In the genomic region with DNA sequence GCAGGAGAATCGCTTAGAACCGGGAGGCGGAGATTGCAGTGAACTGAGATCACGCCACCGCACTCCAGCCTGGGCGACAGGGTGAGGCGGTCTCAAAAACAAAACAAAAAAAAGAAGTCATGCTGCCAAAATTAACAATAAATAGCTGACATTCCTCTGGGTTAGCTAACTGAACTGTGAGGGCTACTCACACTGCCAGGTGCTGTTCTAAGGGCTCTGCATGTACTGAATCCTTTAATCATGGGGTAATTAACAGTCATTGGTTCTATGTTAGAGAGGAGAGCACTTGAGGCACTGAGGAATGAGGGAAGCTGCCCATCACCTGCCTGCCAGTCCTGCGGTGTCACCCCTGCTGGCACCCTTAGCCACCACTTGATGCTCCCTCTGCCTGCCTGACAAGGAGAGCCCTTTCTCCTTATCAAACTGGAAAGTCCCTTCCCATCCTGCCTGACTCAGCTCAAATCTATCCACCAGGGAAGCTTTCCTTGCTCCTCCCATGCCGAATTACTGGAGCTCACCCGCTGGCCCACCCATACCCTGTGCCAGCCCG, we compare ENCODE assay signal across 12 cellular contexts.
DNase-seq lines count a peak whose midpoint lies in the region; ATAC-seq and TF ChIP-seq lines count a peak whose summit lies in the region.
"Had no signal": no experiment of that assay in that cellular context is flagged by ENCODE, and none has a peak within 500 bp of the region (broad histone marks: within the 10 kb centered on the region; RNA-seq: fewer than 3 reads in every experiment).

No MANE protein-coding gene starts in this region.

- ATAC-seq in GM18868 (IDR thresholded peaks at IDR 0.05; ENCODE audit: unreplicated experiment) = no peak
- ATAC-seq: activated CD8-positive, alpha-beta T cell treated with anti-CD3 and anti-CD28 coated beads, Interleukin-2, amount 10 ng/mL, durations not matched to agents 7 days and 5 days; CD8-positive, alpha-beta T cell had no signal

- in situ Hi-C loops in GM13976 (cut with MboI; ENCODE audit: low sequenced_read_pairs, unreplicated experiment) = loop anchor here (25.0 kb wide), 1 partner anchor 568 kb away; no protein-coding TSS in a partner anchor

- H3K9me3 Mint-ChIP-seq in chondrocyte (ENCODE audit: low read depth) = no peaks in the 10 kb centered on the region
- H3K9me3 Mint-ChIP-seq in mesothelial cell of epicardium = no peaks in the 10 kb centered on the region
- H3K9me3 Mint-ChIP-seq: CD8-positive, alpha-beta T cell had no signal

- no peak overlapping the region for H3K4me3 Mint-ChIP-seq in chondrocyte (ENCODE audit: unreplicated experiment)
- no peak overlapping the region for H3K4me3 Mint-ChIP-seq in mesothelial cell of epicardium
- H3K4me3 Mint-ChIP-seq: activated CD8-positive, alpha-beta T cell treated with anti-CD3 and anti-CD28 coated beads, Interleukin-2, amount 10 ng/mL, durations not matched to agents 7 days and 5 days; CD8-positive, alpha-beta T cell had no signal

- H3K27ac Mint-ChIP-seq in chondrocyte (ENCODE audit: unreplicated experiment) (peak overlapping the region; percentile 87), mesothelial cell of epicardium (peak overlapping the region; percentile 82)
- H3K27ac Mint-ChIP-seq: activated CD8-positive, alpha-beta T cell treated with anti-CD3 and anti-CD28 coated beads, Interleukin-2, amount 10 ng/mL, durations not matched to agents 7 days and 5 days; CD8-positive, alpha-beta T cell had no signal

- H3K27me3 Mint-ChIP-seq in chondrocyte (ENCODE audit: low read depth) = no peaks in the 10 kb centered on the region
- no peaks in the 10 kb centered on the region for H3K27me3 Mint-ChIP-seq in mesothelial cell of epicardium (ENCODE audit: low read depth)

- TF ChIP-seq CTCF in chondrocyte (IDR thresholded peaks at IDR 0.05) (no peak), mesothelial cell of epicardium (IDR thresholded peaks at IDR 0.05; ENCODE audit: unreplicated experiment) (no peak), GM13976 (IDR thresholded peaks at IDR 0.05; ENCODE audit: borderline replicate concordance, control extremely low read depth, extremely low read depth, insufficient read depth, missing control alignments) (no peak)

- peaks cover 7% of the 10 kb centered on the region for H3K36me3 Mint-ChIP-seq in chondrocyte (ENCODE audit: low read depth)
- peaks cover 19% of the 10 kb centered on the region for H3K36me3 Mint-ChIP-seq in mesothelial cell of epicardium

- peaks cover 40% of the 10 kb centered on the region for H3K4me1 Mint-ChIP-seq in chondrocyte (ENCODE audit: low read depth)
- peaks cover 31% of the 10 kb centered on the region for H3K4me1 Mint-ChIP-seq in mesothelial cell of epicardium

- DNase-seq in Daoy (ENCODE audit: low read depth) = peak; percentile 87
- DNase-seq in NCI-H2196 (lab: John Stamatoyannopoulos, UW; ENCODE audit: unreplicated experiment) = peak; percentile 29
- DNase-seq in chondrocyte (ENCODE audit: low spot score) = no peak
- DNase-seq in mesothelial cell of epicardium (ENCODE audit: low spot score in 2 of 2, unreplicated experiment in 2 of 2) = no peak
- no peak for DNase-seq in RKO (ENCODE audit: low spot score)
- no peak for DNase-seq in SK-N-DZ (ENCODE audit: low spot score)
- DNase-seq in GM13976 (ENCODE audit: low spot score) = no peak
- DNase-seq: activated CD8-positive, alpha-beta T cell treated with anti-CD3 and anti-CD28 coated beads, Interleukin-2, amount 10 ng/mL, durations not matched to agents 7 days and 5 days; amniotic stem cell; CD8-positive, alpha-beta T cell; NCI-H2227 treated with DMSO at 0.1 percent for 48 hours had no signal

Comparison
In these comparisons a context has a peak if more than half of its experiments do, and no peak if none do; other contexts are left out.
1. DNase-seq: peak in Daoy (single experiment) and NCI-H2196 (single experiment); none in chondrocyte (single experiment), mesothelial cell of epicardium (0 of 2), RKO (single experiment), SK-N-DZ (single experiment) and GM13976 (single experiment).